Comparison of ENCODE assay signal across 4 cellular contexts in genomic region chr5:113397986-113398385, GRCh38. TPM values are rescaled to one million over a fixed set of nuclear protein-coding genes. Genes with fewer than 3 reads are reported as not detected.
"Had no signal": no experiment of that assay in that cellular context is flagged by ENCODE, and none has a peak within 500 bp of the region (broad histone marks: within the 10 kb centered on the region; RNA-seq: fewer than 3 reads in every experiment).

No MANE protein-coding gene starts in this region.

RNA-seq across cellular contexts. Expression of gene TSSK1B, which starts 36.8 kb away (rescaled TPM):
- total RNA-seq: subcutaneous adipose tissue, temporal lobe, thoracic aorta, upper lobe of right lung had no signal
